19 cellular contexts compared by ENCODE assay signal in genomic region chr5:178202541-178202940, GRCh38. TPM values are rescaled to one million over a fixed set of nuclear protein-coding genes. Genes with fewer than 3 reads are reported as not detected.
A peak's percentile ranks its signal among the peaks of the same experiment; 100 is the strongest.
DNase-seq lines count a peak whose midpoint lies in the region; ATAC-seq and TF ChIP-seq lines count a peak whose summit lies in the region.
"Had no signal": no experiment of that assay in that cellular context is flagged by ENCODE, and none has a peak within 500 bp of the region (broad histone marks: within the 10 kb centered on the region; RNA-seq: fewer than 3 reads in every experiment).

No MANE protein-coding gene starts in this region.

- DNase-seq in activated naive CD4-positive, alpha-beta T cell treated with anti-CD3 and anti-CD28 coated beads, Interleukin-2, amount 10 ng/mL, durations not matched to agents 7 days and 5 days: peak; percentile 4
- no peak for DNase-seq in activated naive CD4-positive, alpha-beta T cell (lab: John Stamatoyannopoulos, UW)
- DNase-seq in activated CD4-positive, alpha-beta memory T cell treated with anti-CD3 and anti-CD28 coated beads for 36 hours: no peak
- DNase-seq in islet precursor cell (peak; percentile 25), type B pancreatic cell (ENCODE audit: extremely low spot score, unreplicated experiment) (no peak), testis (no peak), NCI-H526 treated with DMSO at 0.1 percent for 48 hours (lab: John Stamatoyannopoulos, UW) (no peak)
- DNase-seq: activated CD4-positive, alpha-beta T cell treated with anti-CD3 and anti-CD28 coated beads for 48 hours; activated naive CD8-positive, alpha-beta T cell treated with anti-CD3 and anti-CD28 coated beads, Interleukin-2, amount 10 ng/mL, durations not matched to agents 7 days and 5 days; effector CD8-positive, alpha-beta T cell; NCI-H345; SHP77 treated with DMSO at 0.1 percent for 48 hours; stimulated activated naive CD4-positive, alpha-beta T cell treated with Interleukin-2 at 50 U/mL for 16 hours; T1000; uterus had no signal

- TF ChIP-seq CTCF in type B pancreatic cell (conservative IDR thresholded peaks at IDR 0.05) (no peak), testis (IDR thresholded peaks at IDR 0.05) (no peak)

- H3K36me3 Mint-ChIP-seq in activated naive CD4-positive, alpha-beta T cell treated with anti-CD3 and anti-CD28 coated beads, Interleukin-2, amount 10 ng/mL, durations not matched to agents 7 days and 5 days: peaks cover 25% of the 10 kb centered on the region
- peaks cover 26% of the 10 kb centered on the region for H3K36me3 Mint-ChIP-seq in activated CD4-positive, alpha-beta memory T cell treated with anti-CD3 and anti-CD28 coated beads for 36 hours
- peaks cover 16% of the 10 kb centered on the region for H3K36me3 Mint-ChIP-seq in type B pancreatic cell

- POLR2A ChIA-PET in activated CD4-positive, alpha-beta memory T cell treated with anti-CD3 and anti-CD28 coated beads for 36 hours (lab: Charles Lee): no interaction called here

- H3K4me1 ChIP-seq in testis: peaks cover 20% of the 10 kb centered on the region

- H3K36me3 ChIP-seq in testis (ENCODE audit: low read depth, missing control alignments): no peaks in the 10 kb centered on the region
- H3K36me3 ChIP-seq: uterus had no signal

- intact Hi-C loops in activated CD4-positive, alpha-beta memory T cell treated with anti-CD3 and anti-CD28 coated beads for 36 hours (cut with micrococcal nuclease): loop anchor here (5.0 to 10.0 kb wide), 2 partner anchors 50 to 422 kb away; partner anchors contain the start of genes CLK4 and NHP2
- intact Hi-C loops in testis (cut with DNase I; ENCODE audit: low total_unique reads): no loop called here

- 89 to 96% methylated on average over 7 to 10 of the region's 10 CpGs for WGBS in testis, 2 donors

- peaks cover 30% of the 10 kb centered on the region for H3K4me1 Mint-ChIP-seq in activated naive CD4-positive, alpha-beta T cell treated with anti-CD3 and anti-CD28 coated beads, Interleukin-2, amount 10 ng/mL, durations not matched to agents 7 days and 5 days
- H3K4me1 Mint-ChIP-seq in activated CD4-positive, alpha-beta memory T cell treated with anti-CD3 and anti-CD28 coated beads for 36 hours (ENCODE audit: low read depth): peaks cover 19% of the 10 kb centered on the region
- H3K4me1 Mint-ChIP-seq in type B pancreatic cell (ENCODE audit: unreplicated experiment): peaks cover 15% of the 10 kb centered on the region

- H3K27ac ChIP-seq in testis: no peak overlapping the region
- H3K27ac ChIP-seq: cardiac muscle cell, hepatocyte, KMS-11, uterus had no signal

- H3K9me3 ChIP-seq in testis: no peaks in the 10 kb centered on the region
- H3K9me3 ChIP-seq: uterus had no signal

- H3K27ac Mint-ChIP-seq in activated naive CD4-positive, alpha-beta T cell treated with anti-CD3 and anti-CD28 coated beads, Interleukin-2, amount 10 ng/mL, durations not matched to agents 7 days and 5 days: no peak overlapping the region
- H3K27ac Mint-ChIP-seq in activated CD4-positive, alpha-beta memory T cell treated with anti-CD3 and anti-CD28 coated beads for 36 hours: no peak overlapping the region
- no peak overlapping the region for H3K27ac Mint-ChIP-seq in type B pancreatic cell
- H3K27ac Mint-ChIP-seq: activated naive CD8-positive, alpha-beta T cell treated with anti-CD3 and anti-CD28 coated beads, Interleukin-2, amount 10 ng/mL, durations not matched to agents 7 days and 5 days had no signal

- CTCF ChIA-PET in activated naive CD4-positive, alpha-beta T cell treated with anti-CD3 and anti-CD28 coated beads, Interleukin-2, amount 10 ng/mL, durations not matched to agents 7 days and 5 days (lab: Charles Lee): interaction anchor here (0.9 kb wide), 1 partner anchor 32 kb away, joined by 4 read pairs; no protein-coding TSS in a partner anchor
- CTCF ChIA-PET in activated CD4-positive, alpha-beta memory T cell treated with anti-CD3 and anti-CD28 coated beads for 36 hours (lab: Charles Lee): interaction anchor here (0.8 kb wide), 1 partner anchor 33 kb away, joined by 3 read pairs; no protein-coding TSS in a partner anchor

- H3K9me3 Mint-ChIP-seq in activated naive CD4-positive, alpha-beta T cell treated with anti-CD3 and anti-CD28 coated beads, Interleukin-2, amount 10 ng/mL, durations not matched to agents 7 days and 5 days: no peaks in the 10 kb centered on the region
- peaks cover 2% of the 10 kb centered on the region for H3K9me3 Mint-ChIP-seq in activated CD4-positive, alpha-beta memory T cell treated with anti-CD3 and anti-CD28 coated beads for 36 hours
- H3K9me3 Mint-ChIP-seq in type B pancreatic cell: no peaks in the 10 kb centered on the region
- H3K9me3 Mint-ChIP-seq: activated naive CD8-positive, alpha-beta T cell treated with anti-CD3 and anti-CD28 coated beads, Interleukin-2, amount 10 ng/mL, durations not matched to agents 7 days and 5 days had no signal

- ATAC-seq in GM19351 (IDR thresholded peaks at IDR 0.05; ENCODE audit: unreplicated experiment): no peak

- H3K4me3 ChIP-seq in testis: no peak overlapping the region
- H3K4me3 ChIP-seq: cardiac muscle cell, hepatocyte, uterus had no signal

- peaks cover 7% of the 10 kb centered on the region for H3K27me3 Mint-ChIP-seq in activated naive CD4-positive, alpha-beta T cell treated with anti-CD3 and anti-CD28 coated beads, Interleukin-2, amount 10 ng/mL, durations not matched to agents 7 days and 5 days
- H3K27me3 Mint-ChIP-seq in activated CD4-positive, alpha-beta memory T cell treated with anti-CD3 and anti-CD28 coated beads for 36 hours: peaks cover 3% of the 10 kb centered on the region
- H3K27me3 Mint-ChIP-seq in type B pancreatic cell: peaks cover 3% of the 10 kb centered on the region
- H3K27me3 Mint-ChIP-seq: activated naive CD8-positive, alpha-beta T cell treated with anti-CD3 and anti-CD28 coated beads, Interleukin-2, amount 10 ng/mL, durations not matched to agents 7 days and 5 days had no signal

- H3K27me3 ChIP-seq in testis: no peaks in the 10 kb centered on the region
- H3K27me3 ChIP-seq: cardiac muscle cell, hepatocyte, uterus had no signal

- H3K4me3 Mint-ChIP-seq in activated naive CD4-positive, alpha-beta T cell treated with anti-CD3 and anti-CD28 coated beads, Interleukin-2, amount 10 ng/mL, durations not matched to agents 7 days and 5 days: peak overlapping the region; percentile 42
- H3K4me3 Mint-ChIP-seq in activated CD4-positive, alpha-beta memory T cell treated with anti-CD3 and anti-CD28 coated beads for 36 hours: peak overlapping the region; percentile 58
- peak overlapping the region; percentile 78 for H3K4me3 Mint-ChIP-seq in type B pancreatic cell
- H3K4me3 Mint-ChIP-seq: activated naive CD8-positive, alpha-beta T cell treated with anti-CD3 and anti-CD28 coated beads, Interleukin-2, amount 10 ng/mL, durations not matched to agents 7 days and 5 days had no signal

- TF ChIP-seq POLR2A in testis (IDR thresholded peaks at IDR 0.05): no peak

RNA-seq across cellular contexts. Expression of gene HNRNPAB, which starts 1.8 kb away (rescaled TPM):
- 100 to 1,000 TPM; 313 to 316 TPM for total RNA-seq in activated CD4-positive, alpha-beta memory T cell treated with anti-CD3 and anti-CD28 coated beads for 36 hours
- total RNA-seq in type B pancreatic cell (ENCODE audit: low replicate concordance) (174 and 245 TPM in 2 replicates), testis (10 to 100 TPM; 66.2 to 71.0 TPM)
- 63.1 TPM for polyA plus RNA-seq in testis (ENCODE audit: insufficient read depth, low read depth, low replicate concordance)

RNA-seq across cellular contexts. Expression of gene GMCL2, which starts 15.4 kb away (rescaled TPM):
- total RNA-seq in activated CD4-positive, alpha-beta memory T cell treated with anti-CD3 and anti-CD28 coated beads for 36 hours: not detected
- total RNA-seq in type B pancreatic cell (ENCODE audit: low replicate concordance): not detected in 2 replicates
- total RNA-seq in testis: 10 to 100 TPM in 1 of 2 donors, 1 to 10 TPM in 1; 9.8 to 11.0 TPM
- polyA plus RNA-seq in testis (ENCODE audit: insufficient read depth, low read depth, low replicate concordance): 53.5 TPM
- total RNA-seq: activated naive CD8-positive, alpha-beta T cell treated with anti-CD3 and anti-CD28 coated beads, Interleukin-2, amount 10 ng/mL, durations not matched to agents 7 days and 5 days; cardiac muscle cell; hepatocyte; uterus had no signal
- polyA plus RNA-seq: cardiac muscle cell, hepatocyte had no signal

RNA-seq across cellular contexts. Expression of gene PHYKPL, which starts 30.1 kb away (rescaled TPM):
- total RNA-seq in activated CD4-positive, alpha-beta memory T cell treated with anti-CD3 and anti-CD28 coated beads for 36 hours: 10 to 100 TPM; 49.3 to 58.0 TPM
- total RNA-seq in type B pancreatic cell (ENCODE audit: low replicate concordance) (52.7 and 76.2 TPM in 2 replicates), testis (100 to 1,000 TPM; 121 to 122 TPM)
- 81.7 TPM for polyA plus RNA-seq in testis (ENCODE audit: insufficient read depth, low read depth, low replicate concordance)

RNA-seq across cellular contexts. Expression of gene NHP2, which starts 48.9 kb away (rescaled TPM):
- 100 to 1,000 TPM; 231 to 246 TPM for total RNA-seq in activated CD4-positive, alpha-beta memory T cell treated with anti-CD3 and anti-CD28 coated beads for 36 hours
- total RNA-seq in type B pancreatic cell (ENCODE audit: low replicate concordance): 136 and 161 TPM in 2 replicates
- 100 to 1,000 TPM; 132 to 208 TPM for total RNA-seq in testis
- polyA plus RNA-seq in testis (ENCODE audit: insufficient read depth, low read depth, low replicate concordance): 105 TPM

Comparison
In these comparisons a context has a peak if more than half of its experiments do, and no peak if none do; other contexts are left out.
1. DNase-seq: peak in activated naive CD4-positive, alpha-beta T cell treated with anti-CD3 and anti-CD28 coated beads, Interleukin-2, amount 10 ng/mL, durations not matched to agents 7 days and 5 days (single experiment) and islet precursor cell (single experiment); none in activated naive CD4-positive, alpha-beta T cell (0 of 4), activated CD4-positive, alpha-beta memory T cell treated with anti-CD3 and anti-CD28 coated beads for 36 hours (single experiment), type B pancreatic cell (single experiment), testis (single experiment) and NCI-H526 treated with DMSO at 0.1 percent for 48 hours (single experiment).
2. RNA of gene GMCL2, which starts 15.4 kb away (total RNA-seq): 9.8 to 11.0 TPM in testis; not detected in activated CD4-positive, alpha-beta memory T cell treated with anti-CD3 and anti-CD28 coated beads for 36 hours and not detected in type B pancreatic cell; every median in the first group is over 10 times any median in the second.
3. Peak in every context shown above with its lines, with median percentiles within 50 percentile points of each other: H3K4me3 Mint-ChIP-seq.